Comparison of ENCODE assay signal across 8 cellular contexts in the genomic region with DNA sequence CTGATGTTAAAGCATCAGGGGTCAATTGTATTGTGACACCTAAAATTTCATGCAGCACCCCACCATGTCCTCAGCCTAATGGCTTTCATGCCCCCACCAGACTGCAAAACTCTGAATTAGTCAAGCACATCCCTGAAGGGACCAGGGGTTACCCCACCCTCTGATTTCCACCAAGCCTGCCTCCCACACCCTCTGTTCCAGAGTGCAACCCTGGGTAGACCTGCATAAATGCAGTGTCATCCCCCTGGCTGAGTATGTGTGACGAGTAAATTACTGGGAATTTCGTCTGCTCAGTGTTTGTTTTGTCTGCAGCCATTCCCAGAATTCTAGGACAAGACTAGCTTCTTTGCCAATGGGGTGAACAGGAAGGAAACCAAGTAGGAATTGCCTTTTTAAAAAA.
DNase-seq lines count a peak whose midpoint lies in the region; ATAC-seq, FAIRE-seq and TF ChIP-seq lines count a peak whose summit lies in the region.
"Not testable (repeated sequence)": the region's sequence is repeated elsewhere in the genome, so short reads cannot be mapped to it uniquely, and the experiment has no call there.

No MANE protein-coding gene starts in this region.

- ATAC-seq in K562 (peak; percentile 97), Right ventricle myocardium inferior (peak; percentile 46), left lung (peak; percentile 23), mucosa of descending colon (peak; percentile 39), sciatic nerve (peak; percentile 73), upper lobe of left lung (ENCODE audit: low FRiP score in 2 of 2) (peak; percentile 81 to 91)

- not testable (repeated sequence) for H3K36me3 ChIP-seq in MG63; left lung; mucosa of descending colon (ENCODE audit: low read depth); upper lobe of left lung
- H3K36me3 ChIP-seq in K562 (ENCODE audit: control insufficient read depth, insufficient read depth, low read length): peaks cover 14% of the 10 kb centered on the region; the same call in 1 of the 3 replicates

- H3K27ac ChIP-seq in K562 (ENCODE audit: extremely low read depth, low read depth, low read length); left lung; upper lobe of left lung: not testable (repeated sequence)

- CTCF ChIA-PET in K562 (lab: Yijun Ruan, JAX; ENCODE audit: low intra/inter-chr PET ratio): not testable (repeated sequence)

- H3K4me1 ChIP-seq in K562 (replicated peaks in 1 of 2; ENCODE audit: control insufficient read depth in 2 of 2, insufficient read depth in 2 of 2, low read length in 2 of 2); left lung; mucosa of descending colon (ENCODE audit: low read depth); upper lobe of left lung: not testable (repeated sequence)

- POLR2A ChIA-PET in K562 (lab: Yijun Ruan, JAX): not testable (repeated sequence)

- H3K4me2 ChIP-seq in K562 (ENCODE audit: insufficient read depth, low read length): not testable (repeated sequence)

- TF ChIP-seq EP300 in K562 (IDR thresholded peaks at IDR 0.05; ENCODE audit: low read length); upper lobe of left lung (IDR thresholded peaks at IDR 0.05): not testable (repeated sequence)

- not testable (repeated sequence) for H3K27me3 ChIP-seq in MG63; K562 (ENCODE audit: control insufficient read depth in 2 of 2, insufficient read depth in 2 of 2, low read length in 2 of 2); left lung; upper lobe of left lung

- not testable (repeated sequence) for H3K79me2 ChIP-seq in K562 (ENCODE audit: control insufficient read depth, insufficient read depth, low read length)

- TF ChIP-seq POLR2A in K562 (conservative IDR thresholded peaks at IDR 0.05); upper lobe of left lung (IDR thresholded peaks at IDR 0.05): not testable (repeated sequence)

- not testable (repeated sequence) for H3K9me3 ChIP-seq in MG63; K562 (replicated peaks; ENCODE audit: control insufficient read depth, insufficient read depth, low read depth, low read length); upper lobe of left lung
- H3K9me3 ChIP-seq in left lung: peaks cover 0 to 41% of the 10 kb centered on the region in 2 donors
- H3K9me3 ChIP-seq in mucosa of descending colon: peaks cover 71% of the 10 kb centered on the region

- not testable (repeated sequence) for H4K20me1 ChIP-seq in K562 (replicated peaks; ENCODE audit: control insufficient read depth, insufficient read depth, low read length)

- not testable (repeated sequence) for H3K9ac ChIP-seq in K562 (ENCODE audit: insufficient read depth in 1 of 2, low read depth in 2 of 2, low read length in 2 of 2)

- intact Hi-C loops in K562 (cut with micrococcal nuclease); Right ventricle myocardium inferior (cut with DNase I); left lung (cut with DNase I); mucosa of descending colon (cut with DNase I, micrococcal nuclease); sciatic nerve (cut with DNase I): not testable (repeated sequence)

- not testable (repeated sequence) for BruUV-seq in K562 (replicated peaks; lab: Mats Ljungman, UMichigan)

- not testable (repeated sequence) for H2AFZ ChIP-seq in K562 (ENCODE audit: low read depth, low read length)

- 10% methylated on average over 2 of the region's 2 CpGs for WGBS in K562 (ENCODE audit: insufficient coverage, low coverage, missing lambda C conversion rate)
- 25 to 36% methylated on average over 2 of the region's 2 CpGs for WGBS in upper lobe of left lung, 2 donors

- not testable (repeated sequence) for TF ChIP-seq CTCF in K562 (IDR thresholded peaks at IDR 0.05 in 2 of 3, conservative IDR thresholded peaks at IDR 0.05 in 1 of 3; ENCODE audit: insufficient read depth in 2 of 3, low read depth in 1 of 3, low read length in 3 of 3); left lung (IDR thresholded peaks at IDR 0.05); mucosa of descending colon (IDR thresholded peaks at IDR 0.05); upper lobe of left lung (IDR thresholded peaks at IDR 0.05)

- not testable (repeated sequence) for TF ChIP-seq RAD21 in K562 (CRISPR knock-in tag; conservative IDR thresholded peaks at IDR 0.05 in 1 of 2, IDR thresholded peaks at IDR 0.05 in 1 of 2)

- not testable (repeated sequence) for H3K4me3 ChIP-seq in MG63, K562, left lung, mucosa of descending colon, upper lobe of left lung

- DNase-seq in Caki2 (ENCODE audit: low read depth) (peak; percentile 99), MG63 (peak; percentile 29), K562 (ENCODE audit: extremely low read depth in 1 of 4, low spot score in 3 of 4) (peak in 2 of 4 experiments; percentile 30 to 69)
- DNase-seq in Right ventricle myocardium inferior (ENCODE audit: missing footprints); left lung; mucosa of descending colon; sciatic nerve (ENCODE audit: low spot score); upper lobe of left lung: not testable (repeated sequence)

- not testable (repeated sequence) for H3K9me1 ChIP-seq in K562 (ENCODE audit: control insufficient read depth, insufficient read depth, low read length)

- not testable (repeated sequence) for FAIRE-seq in K562 (lab: Jason Lieb, UNC)

- in situ Hi-C loops in Caki2 (cut with HindIII; ENCODE audit: low pct_unique_long_range_greater_than_20kb, low sequenced_read_pairs): not testable (repeated sequence)
- in situ Hi-C loops in K562 (cut with MboI): loop anchor here (5.0 to 25.0 kb wide), 5 partner anchors 667 to 1942 kb away; no protein-coding TSS in a partner anchor

TF ChIP-seq in K562, 482 proteins besides CTCF, POLR2A, EP300 and RAD21:
- TF ChIP-seq, protein P1, sequence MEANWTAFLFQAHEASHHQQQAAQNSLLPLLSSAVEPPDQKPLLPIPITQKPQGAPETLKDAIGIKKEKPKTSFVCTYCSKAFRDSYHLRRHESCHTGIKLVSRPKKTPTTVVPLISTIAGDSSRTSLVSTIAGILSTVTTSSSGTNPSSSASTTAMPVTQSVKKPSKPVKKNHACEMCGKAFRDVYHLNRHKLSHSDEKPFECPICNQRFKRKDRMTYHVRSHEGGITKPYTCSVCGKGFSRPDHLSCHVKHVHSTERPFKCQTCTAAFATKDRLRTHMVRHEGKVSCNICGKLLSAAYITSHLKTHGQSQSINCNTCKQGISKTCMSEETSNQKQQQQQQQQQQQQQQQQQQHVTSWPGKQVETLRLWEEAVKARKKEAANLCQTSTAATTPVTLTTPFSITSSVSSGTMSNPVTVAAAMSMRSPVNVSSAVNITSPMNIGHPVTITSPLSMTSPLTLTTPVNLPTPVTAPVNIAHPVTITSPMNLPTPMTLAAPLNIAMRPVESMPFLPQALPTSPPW (CRISPR knock-in tag; IDR thresholded peaks at IDR 0.05): 0 out of 2 replicates have a peak, but pooled peaks have one; percentile 30
- peak; percentile 91 for TF ChIP-seq SMAD4 (CRISPR knock-in tag; conservative IDR thresholded peaks at IDR 0.05)
- peak; percentile 38 for TF ChIP-seq NCOR1 (IDR thresholded peaks at IDR 0.05)
- TF ChIP-seq NFE2 (IDR thresholded peaks at IDR 0.05; ENCODE audit: low read depth): peak; percentile 82
- TF ChIP-seq C11orf30 (IDR thresholded peaks at IDR 0.05; ENCODE audit: low read depth): peak; percentile 75; the same call in 1 of the 2 replicates
- TF ChIP-seq NFE2L1 (tag; IDR thresholded peaks at IDR 0.05; ENCODE audit: borderline replicate concordance, low read depth): 0 out of 2 replicates have a peak, but pooled peaks have one; percentile 24
- TF ChIP-seq MAFF (IDR thresholded peaks at IDR 0.05; ENCODE audit: low read length): peak; percentile 53; the same call in 1 of the 2 replicates
- peak; percentile 84 for TF ChIP-seq MAFG (tag; conservative IDR thresholded peaks at IDR 0.05)
- peak; percentile 59; the same call in 1 of the 2 replicates for TF ChIP-seq MAFK (IDR thresholded peaks at IDR 0.05; ENCODE audit: low read length)
- peak; percentile 77 for TF ChIP-seq ZNF316 (IDR thresholded peaks at IDR 0.05)

Comparison
In these comparisons a context has a peak if more than half of its experiments do, and no peak if none do; other contexts are left out.
1. ATAC-seq: peak in every context shown above with its lines; median percentile 97 in K562; 86 in upper lobe of left lung; 73 in sciatic nerve; 46 in Right ventricle myocardium inferior; 39 in mucosa of descending colon; 23 in left lung.